ENCODE assay signal across 9 cellular contexts in the genomic region with DNA sequence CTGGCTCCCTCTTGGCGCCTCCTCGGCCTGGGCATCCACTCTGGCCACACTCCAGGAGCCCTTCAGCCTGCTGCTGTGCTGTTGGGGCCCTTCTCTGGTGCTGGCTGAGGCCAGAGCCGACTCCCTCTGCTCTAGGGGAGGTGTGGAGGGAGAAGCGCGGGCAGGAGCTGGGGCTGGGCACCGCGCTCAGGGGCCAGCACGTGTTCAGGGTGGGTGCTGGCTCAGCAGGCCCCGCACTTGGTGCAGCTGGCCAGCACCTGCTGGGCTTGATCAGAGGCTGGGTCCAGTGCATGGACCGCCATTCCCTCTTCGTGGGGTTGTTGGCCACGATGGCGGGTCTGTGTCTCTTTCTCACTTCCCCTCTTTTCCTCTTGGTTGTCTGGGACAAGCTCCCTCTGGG.
"Had no signal": no experiment of that assay in that cellular context is flagged by ENCODE, and none has a peak within 500 bp of the region (broad histone marks: within the 10 kb centered on the region; RNA-seq: fewer than 3 reads in every experiment).

No MANE protein-coding gene starts in this region.

- H3K4me1 Mint-ChIP-seq: IgD-negative memory B cell had no signal

- H3K4me3 Mint-ChIP-seq: IgD-negative memory B cell had no signal

- H3K27me3 Mint-ChIP-seq: IgD-negative memory B cell had no signal

- H3K9me3 ChIP-seq: HAP-1 had no signal

- H3K27ac Mint-ChIP-seq: IgD-negative memory B cell had no signal

- H3K9ac ChIP-seq: GM23248 had no signal

- H3K36me3 ChIP-seq: HAP-1 had no signal

- H3K4me1 ChIP-seq: HAP-1 had no signal

- H3K4me3 ChIP-seq: GM23248, HAP-1 had no signal

- H3K27ac ChIP-seq: GM23248, HL-60 had no signal

- H2AFZ ChIP-seq: GM23248 had no signal

- DNase-seq: GM23248, GOT3, H7, KBM-7 had no signal

- ATAC-seq: HCT116, HepG2 had no signal

- H3K36me3 Mint-ChIP-seq: IgD-negative memory B cell had no signal
